8 cellular contexts compared by ENCODE assay signal in the genomic region with DNA sequence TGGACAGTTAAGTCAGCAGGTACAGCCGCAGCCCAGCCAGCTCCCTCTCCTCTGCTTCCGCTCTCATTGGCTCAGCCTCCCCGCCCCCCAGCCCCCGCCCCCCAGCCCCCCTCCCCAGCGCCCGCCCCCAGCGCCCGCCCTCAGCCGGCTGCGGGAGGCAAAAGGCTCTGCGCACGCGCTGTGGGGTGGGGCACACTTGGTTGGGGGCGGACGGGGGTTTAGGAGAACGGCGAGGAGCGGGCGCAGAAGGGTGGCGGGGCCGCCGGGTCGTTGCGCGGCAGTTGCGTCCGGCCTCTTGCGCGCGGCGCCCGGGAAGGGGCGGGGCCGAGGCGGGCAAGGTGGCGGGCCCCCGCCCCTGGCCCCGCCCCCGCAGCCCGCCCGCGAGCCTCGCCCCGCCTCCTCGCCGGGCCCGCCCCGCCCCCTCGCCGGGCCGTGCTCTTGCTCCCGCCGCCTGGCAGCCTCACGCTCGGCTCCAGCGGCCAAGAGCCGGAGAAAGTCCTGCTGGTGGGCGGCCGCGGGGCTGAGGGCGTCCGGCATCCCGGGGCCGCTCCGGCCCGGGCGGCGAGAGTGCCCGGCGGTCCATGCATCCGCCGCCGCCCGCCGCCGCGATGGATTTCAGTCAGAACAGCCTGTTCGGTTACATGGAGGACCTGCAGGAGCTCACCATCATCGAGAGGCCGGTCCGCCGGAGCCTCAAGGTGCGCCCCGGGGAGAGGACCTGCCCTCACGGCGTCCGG. TPM values are rescaled to one million over a fixed set of nuclear protein-coding genes. Genes with fewer than 3 reads are reported as not detected.
DNase-seq lines count a peak whose midpoint lies in the region; ATAC-seq and TF ChIP-seq lines count a peak whose summit lies in the region.

A gene with protein sequence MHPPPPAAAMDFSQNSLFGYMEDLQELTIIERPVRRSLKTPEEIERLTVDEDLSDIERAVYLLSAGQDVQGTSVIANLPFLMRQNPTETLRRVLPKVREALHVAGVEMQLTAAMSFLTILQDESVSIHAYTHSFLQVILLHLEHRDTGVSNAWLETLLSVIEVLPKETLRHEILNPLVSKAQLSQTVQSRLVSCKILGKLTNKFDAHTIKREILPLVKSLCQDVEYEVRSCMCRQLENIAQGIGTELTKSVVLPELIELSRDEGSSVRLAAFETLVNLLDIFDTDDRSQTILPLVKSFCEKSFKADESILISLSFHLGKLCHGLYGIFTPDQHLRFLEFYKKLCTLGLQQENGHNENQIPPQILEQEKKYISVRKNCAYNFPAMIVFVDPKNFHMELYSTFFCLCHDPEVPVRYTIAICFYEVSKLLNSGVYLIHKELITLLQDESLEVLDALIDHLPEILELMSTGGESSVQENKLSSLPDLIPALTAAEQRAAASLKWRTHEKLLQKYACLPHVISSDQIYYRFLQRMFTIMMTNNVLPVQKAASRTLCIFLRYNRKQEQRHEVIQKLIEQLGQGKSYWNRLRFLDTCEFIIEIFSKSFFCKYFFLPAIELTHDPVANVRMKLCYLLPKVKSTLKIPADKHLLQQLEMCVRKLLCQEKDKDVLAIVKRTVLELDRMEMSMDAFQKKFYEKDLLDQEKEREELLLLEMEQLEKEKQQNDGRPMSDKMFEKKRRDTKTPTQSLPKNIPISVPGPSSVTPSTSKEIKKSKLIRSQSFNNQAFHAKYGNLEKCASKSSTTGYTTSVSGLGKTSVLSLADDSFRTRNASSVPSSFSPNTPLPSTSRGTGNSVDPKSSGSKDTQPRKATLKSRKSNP (plus strand): TSS at position 438 of the 737 bp plus-strand sequence. CDS start 144 bp downstream, at position 582.

- peak within 1 kb of the TSS; percentile 54 for H3K4me3 ChIP-seq in colonic mucosa

- ATAC-seq in GM18909 (IDR thresholded peaks at IDR 0.05; ENCODE audit: poor library complexity, unreplicated experiment), result peak; percentile 76
- peak; percentile 80 for ATAC-seq in HG03196 (IDR thresholded peaks at IDR 0.05; ENCODE audit: unreplicated experiment)

- in situ Hi-C loops in ACHN (cut with HindIII; ENCODE audit: low pct_ligation_motif_present, low pct_unique_long_range_greater_than_20kb, low sequenced_read_pairs), result no loop called here

- no peaks in the 10 kb centered on the region for H3K36me3 ChIP-seq in colonic mucosa

- no peak for TF ChIP-seq CTCF in colonic mucosa (IDR thresholded peaks at IDR 0.05)

- H3K27me3 ChIP-seq in colonic mucosa, result peaks cover 27% of the 10 kb centered on the region

- H3K4me1 ChIP-seq in colonic mucosa, result no peaks in the 10 kb centered on the region

- H3K9ac ChIP-seq in colonic mucosa (ENCODE audit: low read depth in 2 of 2, low read length in 2 of 2), result peak within 1 kb of the TSS in 1 of 2 donors; percentile 6

- H3K27ac ChIP-seq in colonic mucosa, result no peak within 1 kb of the TSS

- DNase-seq in ACHN, result peak; percentile 91
- DNase-seq in NCI-H510A treated with DMSO at 0.1 percent for 48 hours (lab: John Stamatoyannopoulos, UW), result peak; percentile 85
- DNase-seq in activated CD4-positive, alpha-beta T cell treated with anti-CD3 and anti-CD28 coated beads for 48 hours, result peak; percentile 89
- peak; percentile 79 for DNase-seq in colonic mucosa
- peak; percentile 97 for DNase-seq in left kidney (ENCODE audit: low read depth, low spot score)
- peak; percentile 85 for DNase-seq in stimulated activated CD4-positive, alpha-beta T cell treated with anti-CD3 and anti-CD28 coated beads, Interleukin-1b, Interleukin-23, amount 100 ng/mL, for 48 hours

- H3K9me3 ChIP-seq in colonic mucosa, result no peaks in the 10 kb centered on the region

- intact Hi-C loops in colonic mucosa (cut with DNase I), result no loop called here

RNA-seq across cellular contexts. Expression of the gene that starts here (rescaled TPM):
- under 1 TPM in 1 of 2 donors, not detected in 1; 0.27 TPM for total RNA-seq in colonic mucosa

Comparison
In these comparisons a context has a peak if more than half of its experiments do, and no peak if none do; other contexts are left out.
1. Peak in DNase-seq and H3K4me3 ChIP-seq in colonic mucosa; RNA of the gene not detected or under 1 TPM.